ENCODE assay signal across 8 cellular contexts in the genomic region with DNA sequence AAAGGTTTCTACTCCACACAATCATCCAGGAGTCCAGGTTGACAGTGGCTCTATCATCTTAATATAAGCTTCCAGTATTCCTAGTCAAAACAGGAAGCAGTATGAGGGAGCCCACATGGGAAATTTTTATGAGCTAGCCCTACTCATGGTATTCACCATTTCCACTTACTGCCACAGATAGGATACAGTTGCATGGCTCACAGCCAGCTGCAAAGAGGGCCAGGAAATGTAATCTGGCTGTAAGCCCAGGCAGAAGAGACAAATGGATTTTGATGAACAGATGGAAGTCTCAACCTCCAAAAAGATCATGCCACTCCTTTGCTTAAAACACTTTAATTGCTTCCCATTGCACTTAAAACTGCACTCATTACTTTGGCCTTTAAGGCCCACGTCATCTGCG.
A peak's percentile ranks its signal among the peaks of the same experiment; 100 is the strongest.
DNase-seq lines count a peak whose midpoint lies in the region; ATAC-seq and TF ChIP-seq lines count a peak whose summit lies in the region.

No MANE protein-coding gene starts in this region.

- no peaks in the 10 kb centered on the region for H3K36me3 ChIP-seq in ovary
- no peaks in the 10 kb centered on the region for H3K36me3 ChIP-seq in Karpas-422 (ENCODE audit: insufficient read depth, low read length)

- no peaks in the 10 kb centered on the region for H3K9me2 ChIP-seq in Karpas-422 (replicated peaks; ENCODE audit: insufficient read depth, low read length)

- intact Hi-C loops in ovary (cut with DNase I), result no loop called here

- TF ChIP-seq CTCF in ovary (IDR thresholded peaks at IDR 0.05), result no peak

- TF ChIP-seq POLR2A in ovary (IDR thresholded peaks at IDR 0.05), result no peak

- H3K27ac ChIP-seq in ovary, result no peak overlapping the region
- no peak overlapping the region for H3K27ac ChIP-seq in Karpas-422 (ENCODE audit: low read length)

- no peak overlapping the region for H3K9ac ChIP-seq in Karpas-422 (ENCODE audit: low read length)

- H3K4me3 ChIP-seq in ovary (no peak overlapping the region), Karpas-422 (ENCODE audit: low read length) (no peak overlapping the region)

- peak; percentile 51 for DNase-seq in H4 (ENCODE audit: low spot score)
- DNase-seq in NCI-H524 (lab: John Stamatoyannopoulos, UW), result peak; percentile 84 to 93
- DNase-seq in dermis microvascular lymphatic vessel endothelial cell (ENCODE audit: low read depth in 2 of 2), result peak; percentile 92 to 94
- peak; percentile 21 to 55 (median 49) for DNase-seq in ovary
- DNase-seq in Karpas-422, result no peak
- DNase-seq in activated CD4-positive, alpha-beta T cell treated with anti-CD3 and anti-CD28 coated beads, Interleukin-2, amount 50 U/mL, for 48 hours, result no peak
- DNase-seq in stimulated activated CD4-positive, alpha-beta T cell treated with anti-CD3 and anti-CD28 coated beads, Interleukin-4, amount 100 ng/mL, for 1 hour, result no peak

- H3K4me2 ChIP-seq in Karpas-422 (ENCODE audit: low read depth, low read length, poor library complexity, severe bottlenecking), result no peak overlapping the region

- H3K27me3 ChIP-seq in ovary (no peaks in the 10 kb centered on the region), Karpas-422 (ENCODE audit: low read length) (0 out of 2 replicates have a peak, but pooled peaks cover 3% of the 10 kb centered on the region)

- H4K20me1 ChIP-seq in Karpas-422 (ENCODE audit: insufficient read depth, low read depth, low read length), result no peaks in the 10 kb centered on the region

- H3K4me1 ChIP-seq in ovary (ENCODE audit: insufficient read depth), result no peaks in the 10 kb centered on the region
- H3K4me1 ChIP-seq in Karpas-422 (ENCODE audit: low read length), result no peaks in the 10 kb centered on the region

- no peak overlapping the region for H2AFZ ChIP-seq in Karpas-422 (ENCODE audit: low read length)

- no peaks in the 10 kb centered on the region for H3K9me3 ChIP-seq in ovary
- no peaks in the 10 kb centered on the region for H3K9me3 ChIP-seq in Karpas-422 (ENCODE audit: low read length)

- no peaks in the 10 kb centered on the region for H3K79me2 ChIP-seq in Karpas-422 (ENCODE audit: low read length)

- TF ChIP-seq EP300 in ovary (IDR thresholded peaks at IDR 0.05), result no peak

- no peak for ATAC-seq in HG02798 (IDR thresholded peaks at IDR 0.05; ENCODE audit: poor library complexity, unreplicated experiment)

- 67 to 72% (median 69%) methylated on average over 2 of the region's 2 CpGs for WGBS in ovary, 3 donors

Comparison
In these comparisons a context has a peak if more than half of its experiments do, and no peak if none do; other contexts are left out.
1. DNase-seq: peak in H4 (single experiment), NCI-H524 (2 of 2), dermis microvascular lymphatic vessel endothelial cell (2 of 2) and ovary (5 of 5); none in Karpas-422 (single experiment), activated CD4-positive, alpha-beta T cell treated with anti-CD3 and anti-CD28 coated beads, Interleukin-2, amount 50 U/mL, for 48 hours (0 of 2) and stimulated activated CD4-positive, alpha-beta T cell treated with anti-CD3 and anti-CD28 coated beads, Interleukin-4, amount 100 ng/mL, for 1 hour (single experiment).